1 cellular context compared by ENCODE assay signal in the genomic region with DNA sequence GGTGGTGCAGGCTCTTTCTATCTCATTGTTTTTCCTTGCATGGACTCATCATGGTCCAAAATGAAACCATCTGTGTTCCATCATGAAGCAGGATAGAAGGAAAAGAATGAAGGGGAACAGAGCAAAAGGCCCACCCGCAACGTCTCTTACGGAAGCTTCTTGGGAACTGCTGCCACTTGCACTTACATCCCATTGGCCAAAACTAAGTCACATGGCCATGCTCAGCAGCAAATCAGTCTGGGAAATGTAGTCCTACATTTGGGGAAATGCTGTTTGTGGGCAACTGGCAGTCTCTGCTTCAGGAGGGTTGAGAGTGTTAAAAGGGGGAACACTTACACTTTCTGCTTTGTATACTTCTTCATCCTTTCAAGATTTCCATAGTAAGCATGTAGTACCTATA.
A peak's percentile ranks its signal among the peaks of the same experiment; 100 is the strongest.
TF ChIP-seq lines count a peak whose summit lies in the region.

No MANE protein-coding gene starts in this region.

TF ChIP-seq in K562, 482 proteins besides CTCF, POLR2A, EP300 and RAD21 (continued from another document and continues in another):
- TF ChIP-seq GABPA (tag; conservative IDR thresholded peaks at IDR 0.05; ENCODE audit: low read depth) (peak; percentile 54; the same call in 1 of the 2 replicates), PTRF (tag; IDR thresholded peaks at IDR 0.05) (no peak), MBD2 (IDR thresholded peaks at IDR 0.05; ENCODE audit: borderline replicate concordance, low read depth) (peak; percentile 76; the same call in 1 of the 2 replicates), MAFF (IDR thresholded peaks at IDR 0.05; ENCODE audit: low read length) (peak; percentile 5; the same call in 1 of the 2 replicates), HNRNPLL (IDR thresholded peaks at IDR 0.05; ENCODE audit: low read depth, low read length, poor library complexity, severe bottlenecking) (peak; percentile 80), SIRT6 (IDR thresholded peaks at IDR 0.05; ENCODE audit: low read depth, low read length) (no peak), SPI1 (IDR thresholded peaks at IDR 0.05; ENCODE audit: borderline replicate concordance, low read depth, low read length) (peak; percentile 67; the same call in 1 of the 2 replicates), ZBTB40 (IDR thresholded peaks at IDR 0.05) (peak; percentile 67), ZBTB40 (CRISPR knock-in tag; IDR thresholded peaks at IDR 0.05) (no peak), CBFA2T2 (conservative IDR thresholded peaks at IDR 0.05) (peak; percentile 36), USF1 (CRISPR knock-in tag; IDR thresholded peaks at IDR 0.05) (peak; percentile 93), ELF1 (tag; IDR thresholded peaks at IDR 0.05) (peak; percentile 78), MNT (conservative IDR thresholded peaks at IDR 0.05) (0 out of 4 replicates have a peak, but pooled peaks of 1 of the 2 experiments have one; percentile 4), AFF1 (IDR thresholded peaks at IDR 0.05; ENCODE audit: low read depth in 1 of 2, partially characterized antibody in 2 of 2) (peak in 1 of 2 experiments; percentile 83), CGGBP1 (CRISPR knock-in tag; IDR thresholded peaks at IDR 0.05) (no peak), ZNF592 (IDR thresholded peaks at IDR 0.05) (no peak)
- TF ChIP-seq, protein P1, sequence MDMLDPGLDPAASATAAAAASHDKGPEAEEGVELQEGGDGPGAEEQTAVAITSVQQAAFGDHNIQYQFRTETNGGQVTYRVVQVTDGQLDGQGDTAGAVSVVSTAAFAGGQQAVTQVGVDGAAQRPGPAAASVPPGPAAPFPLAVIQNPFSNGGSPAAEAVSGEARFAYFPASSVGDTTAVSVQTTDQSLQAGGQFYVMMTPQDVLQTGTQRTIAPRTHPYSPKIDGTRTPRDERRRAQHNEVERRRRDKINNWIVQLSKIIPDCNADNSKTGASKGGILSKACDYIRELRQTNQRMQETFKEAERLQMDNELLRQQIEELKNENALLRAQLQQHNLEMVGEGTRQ (CRISPR knock-in tag; IDR thresholded peaks at IDR 0.05) = peak; percentile 98
- TF ChIP-seq, protein P2, sequence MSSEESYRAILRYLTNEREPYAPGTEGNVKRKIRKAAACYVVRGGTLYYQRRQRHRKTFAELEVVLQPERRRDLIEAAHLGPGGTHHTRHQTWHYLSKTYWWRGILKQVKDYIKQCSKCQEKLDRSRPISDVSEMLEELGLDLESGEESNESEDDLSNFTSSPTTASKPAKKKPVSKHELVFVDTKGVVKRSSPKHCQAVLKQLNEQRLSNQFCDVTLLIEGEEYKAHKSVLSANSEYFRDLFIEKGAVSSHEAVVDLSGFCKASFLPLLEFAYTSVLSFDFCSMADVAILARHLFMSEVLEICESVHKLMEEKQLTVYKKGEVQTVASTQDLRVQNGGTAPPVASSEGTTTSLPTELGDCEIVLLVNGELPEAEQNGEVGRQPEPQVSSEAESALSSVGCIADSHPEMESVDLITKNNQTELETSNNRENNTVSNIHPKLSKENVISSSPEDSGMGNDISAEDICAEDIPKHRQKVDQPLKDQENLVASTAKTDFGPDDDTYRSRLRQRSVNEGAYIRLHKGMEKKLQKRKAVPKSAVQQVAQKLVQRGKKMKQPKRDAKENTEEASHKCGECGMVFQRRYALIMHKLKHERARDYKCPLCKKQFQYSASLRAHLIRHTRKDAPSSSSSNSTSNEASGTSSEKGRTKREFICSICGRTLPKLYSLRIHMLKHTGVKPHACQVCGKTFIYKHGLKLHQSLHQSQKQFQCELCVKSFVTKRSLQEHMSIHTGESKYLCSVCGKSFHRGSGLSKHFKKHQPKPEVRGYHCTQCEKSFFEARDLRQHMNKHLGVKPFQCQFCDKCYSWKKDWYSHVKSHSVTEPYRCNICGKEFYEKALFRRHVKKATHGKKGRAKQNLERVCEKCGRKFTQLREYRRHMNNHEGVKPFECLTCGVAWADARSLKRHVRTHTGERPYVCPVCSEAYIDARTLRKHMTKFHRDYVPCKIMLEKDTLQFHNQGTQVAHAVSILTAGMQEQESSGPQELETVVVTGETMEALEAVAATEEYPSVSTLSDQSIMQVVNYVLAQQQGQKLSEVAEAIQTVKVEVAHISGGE (CRISPR knock-in tag; IDR thresholded peaks at IDR 0.05) = peak in 1 of 3 experiments; percentile 70; a peak in 2 of 6 replicates
- TF ChIP-seq, protein P3, sequence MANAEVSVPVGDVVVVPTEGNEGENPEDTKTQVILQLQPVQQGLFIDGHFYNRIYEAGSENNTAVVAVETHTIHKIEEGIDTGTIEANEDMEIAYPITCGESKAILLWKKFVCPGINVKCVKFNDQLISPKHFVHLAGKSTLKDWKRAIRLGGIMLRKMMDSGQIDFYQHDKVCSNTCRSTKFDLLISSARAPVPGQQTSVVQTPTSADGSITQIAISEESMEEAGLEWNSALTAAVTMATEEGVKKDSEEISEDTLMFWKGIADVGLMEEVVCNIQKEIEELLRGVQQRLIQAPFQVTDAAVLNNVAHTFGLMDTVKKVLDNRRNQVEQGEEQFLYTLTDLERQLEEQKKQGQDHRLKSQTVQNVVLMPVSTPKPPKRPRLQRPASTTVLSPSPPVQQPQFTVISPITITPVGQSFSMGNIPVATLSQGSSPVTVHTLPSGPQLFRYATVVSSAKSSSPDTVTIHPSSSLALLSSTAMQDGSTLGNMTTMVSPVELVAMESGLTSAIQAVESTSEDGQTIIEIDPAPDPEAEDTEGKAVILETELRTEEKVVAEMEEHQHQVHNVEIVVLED (CRISPR knock-in tag; IDR thresholded peaks at IDR 0.05) = 0 out of 2 replicates have a peak, but pooled peaks have one; percentile 14
